16 cellular contexts compared by ENCODE assay signal in the genomic region with DNA sequence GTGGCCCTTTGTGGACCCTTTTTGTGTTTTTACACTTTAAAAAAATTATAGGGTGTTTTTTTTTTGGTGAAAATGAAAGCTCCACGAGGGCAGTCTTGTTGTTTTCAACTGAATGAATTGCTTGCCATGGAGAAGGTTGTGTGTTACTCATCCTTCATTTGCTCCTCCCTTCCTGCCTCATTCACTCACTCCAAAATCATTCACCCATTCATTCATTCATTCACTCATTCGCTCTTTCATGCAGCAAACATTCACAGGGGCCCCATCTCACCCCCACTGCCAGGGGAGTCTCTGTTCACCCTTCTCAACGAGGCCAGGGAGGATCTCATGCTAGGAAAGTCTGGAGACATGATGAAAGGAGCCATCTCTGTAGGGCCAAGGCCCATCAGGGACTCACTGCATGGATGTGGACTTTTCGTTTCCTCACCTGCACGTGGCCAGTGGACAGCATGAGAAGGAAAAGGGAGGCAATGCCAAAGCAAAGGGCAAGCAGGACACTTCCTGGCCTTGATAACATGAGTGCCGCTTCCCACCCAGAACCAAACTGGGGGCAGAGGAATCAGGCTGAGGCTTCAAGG.
DNase-seq lines count a peak whose midpoint lies in the region; ATAC-seq, FAIRE-seq and TF ChIP-seq lines count a peak whose summit lies in the region.
"Had no signal": no experiment of that assay in that cellular context is flagged by ENCODE, and none has a peak within 500 bp of the region (broad histone marks: within the 10 kb centered on the region; RNA-seq: fewer than 3 reads in every experiment).

No MANE protein-coding gene starts in this region.

- H4K20me1 ChIP-seq in H1 (replicated peaks in 1 of 2; ENCODE audit: control insufficient read depth in 1 of 2, insufficient read depth in 2 of 2, low read length in 2 of 2) (peaks cover 0 to 2% of the 10 kb centered on the region in 2 experiments), osteoblast (ENCODE audit: insufficient read depth, low read length) (no peaks in the 10 kb centered on the region)
- H4K20me1 ChIP-seq: BLaER1 had no signal

- no peak overlapping the region for H3K18ac ChIP-seq in H1 (ENCODE audit: extremely low read depth, low read length)

- H3K9me3 ChIP-seq in cardiac muscle cell (ENCODE audit: low read depth) (no peaks in the 10 kb centered on the region), heart left ventricle (no peaks in the 10 kb centered on the region), H1 (ENCODE audit: insufficient read depth in 2 of 2, low read depth in 1 of 2, low read length in 1 of 2) (no peaks in the 10 kb centered on the region), osteoblast (ENCODE audit: low read depth, low read length) (no peaks in the 10 kb centered on the region), tibial artery (no peaks in the 10 kb centered on the region)
- H3K9me3 ChIP-seq: BLaER1 had no signal

- peak overlapping the region; percentile 35; the same call in 1 of the 2 replicates for H2BK12ac ChIP-seq in H1 (ENCODE audit: low read depth, low read length)

- no peak for TF ChIP-seq RAD21 in H1 (IDR thresholded peaks at IDR 0.05 in 1 of 2, conservative IDR thresholded peaks at IDR 0.05 in 1 of 2; ENCODE audit: low read depth in 2 of 2, low read length in 2 of 2)

- H2AK5ac ChIP-seq in H1 (ENCODE audit: low read depth, low read length) = no peak overlapping the region

- no peak overlapping the region for H2BK120ac ChIP-seq in H1 (replicated peaks; ENCODE audit: low read depth, low read length)

- H3K4me3 ChIP-seq in cardiac muscle cell (no peak overlapping the region), heart left ventricle (no peak overlapping the region), H1 (ENCODE audit: extremely low read depth in 1 of 4, insufficient read depth in 2 of 4, low read depth in 3 of 4, low read length in 4 of 4) (no peak overlapping the region), osteoblast (ENCODE audit: insufficient read depth, low read length) (no peak overlapping the region), tibial artery (no peak overlapping the region)
- H3K4me3 ChIP-seq: BLaER1, GM23338 had no signal

- no peak for ATAC-seq in heart left ventricle
- no peak for ATAC-seq in GM21576 (IDR thresholded peaks at IDR 0.05; ENCODE audit: unreplicated experiment)

- H2BK15ac ChIP-seq in H1 (ENCODE audit: low read length) = 0 out of 2 replicates have a peak overlapping the region, but pooled peaks have one; percentile 24

- no peak for TF ChIP-seq EP300 in H1 (IDR thresholded peaks at IDR 0.05; ENCODE audit: borderline replicate concordance in 1 of 2, low read depth in 2 of 2, low read length in 2 of 2)

- H3K27me3 ChIP-seq in cardiac muscle cell (no peaks in the 10 kb centered on the region), heart left ventricle (peaks cover 0 to 4% (median 0%) of the 10 kb centered on the region in 9 donors), H1 (replicated peaks in 1 of 4; ENCODE audit: control insufficient read depth in 3 of 4, extremely low read depth in 1 of 4, insufficient read depth in 3 of 4, low read length in 3 of 4) (no peaks in the 10 kb centered on the region), osteoblast (ENCODE audit: insufficient read depth, low read length) (no peaks in the 10 kb centered on the region), tibial artery (no peaks in the 10 kb centered on the region)
- H3K27me3 ChIP-seq: BLaER1 had no signal

- H4K8ac ChIP-seq in H1 (ENCODE audit: extremely low read depth, insufficient read depth, low read length) = no peak overlapping the region

- H3K23ac ChIP-seq in H1 (ENCODE audit: insufficient read length) = no peak overlapping the region

- TF ChIP-seq POLR2A in heart left ventricle (IDR thresholded peaks at IDR 0.05) = no peak
- TF ChIP-seq POLR2A in H1 (IDR thresholded peaks at IDR 0.05; ENCODE audit: control extremely low read depth in 1 of 2, low read depth in 2 of 2, low read length in 2 of 2) = no peak

- DNase-seq in cardiac muscle cell (ENCODE audit: low read depth in 1 of 2, low spot score in 1 of 2) = no peak
- DNase-seq in heart left ventricle = no peak
- DNase-seq in H1 (ENCODE audit: low read depth in 1 of 2, low spot score in 2 of 2) = no peak
- peak; percentile 58 for DNase-seq in osteoblast (ENCODE audit: insufficient read length, low spot score, missing footprints)
- DNase-seq in tibial artery = no peak
- DNase-seq in HPDE6-E6E7 (ENCODE audit: extremely low spot score) = no peak
- DNase-seq: 8988T; CD4-positive, alpha-beta memory T cell; DMS153; DMS79; GDM1 had no signal

- no peaks in the 10 kb centered on the region for H3K79me1 ChIP-seq in H1 (ENCODE audit: low read depth, low read length)

- CTCF ChIA-PET in H1 (lab: Charles Lee; ENCODE audit: partially characterized antibody) = interaction anchor here (1.2 to 1.3 kb wide), 2 partner anchors 49 to 62 kb away, joined by 3 read pairs; no protein-coding TSS in a partner anchor

- H3K36me3 ChIP-seq in cardiac muscle cell = no peaks in the 10 kb centered on the region
- no peaks in the 10 kb centered on the region for H3K36me3 ChIP-seq in heart left ventricle
- H3K36me3 ChIP-seq in H1 (ENCODE audit: control insufficient read depth in 2 of 4, insufficient read depth in 4 of 4, low read length in 3 of 4) = no peaks in the 10 kb centered on the region
- no peaks in the 10 kb centered on the region for H3K36me3 ChIP-seq in osteoblast (ENCODE audit: insufficient read depth, low read length)
- no peaks in the 10 kb centered on the region for H3K36me3 ChIP-seq in tibial artery
- H3K36me3 ChIP-seq: BLaER1 had no signal

- no peak overlapping the region for H3K4ac ChIP-seq in H1 (replicated peaks; ENCODE audit: insufficient read length, low read depth, low read length)

- POLR2A ChIA-PET in H1 (lab: Charles Lee; ENCODE audit: partially characterized antibody) = interaction anchor here (0.6 kb wide), 1 partner anchor 129 kb away, joined by 4 read pairs; no protein-coding TSS in a partner anchor

- no peaks in the 10 kb centered on the region for H3K79me2 ChIP-seq in H1 (ENCODE audit: control insufficient read depth in 1 of 2, insufficient read depth in 2 of 2, low read length in 2 of 2)
- H3K79me2 ChIP-seq in osteoblast (ENCODE audit: insufficient read depth, low read length) = no peaks in the 10 kb centered on the region

- H3K27ac ChIP-seq in cardiac muscle cell = peak overlapping the region; percentile 92
- no peak overlapping the region for H3K27ac ChIP-seq in heart left ventricle
- no peak overlapping the region for H3K27ac ChIP-seq in H1 (ENCODE audit: low read depth, low read length)
- H3K27ac ChIP-seq in osteoblast (ENCODE audit: low read depth, low read length) = no peak overlapping the region
- no peak overlapping the region for H3K27ac ChIP-seq in tibial artery
- H3K27ac ChIP-seq: BLaER1 had no signal

- no peak for TF ChIP-seq CTCF in cardiac muscle cell (IDR thresholded peaks at IDR 0.05; ENCODE audit: low read depth, low read length)
- no peak for TF ChIP-seq CTCF in heart left ventricle (IDR thresholded peaks at IDR 0.05)
- TF ChIP-seq CTCF in H1 (IDR thresholded peaks at IDR 0.05; ENCODE audit: control extremely low read depth in 1 of 3, insufficient read depth in 1 of 3, low read depth in 1 of 3, low read length in 3 of 3) = no peak
- no peak for TF ChIP-seq CTCF in osteoblast (IDR thresholded peaks at IDR 0.05; ENCODE audit: extremely low read depth, low read depth, low read length)
- TF ChIP-seq CTCF in tibial artery (IDR thresholded peaks at IDR 0.05) = no peak

- no peaks in the 10 kb centered on the region for H3K23me2 ChIP-seq in H1 (ENCODE audit: low read depth, low read length)

- WGBS in heart left ventricle, 4 donors = 58 to 75% (median 66%) methylated on average over 6 of the region's 6 CpGs
- 88 to 100% methylated on average over 1 to 6 of the region's 6 CpGs for WGBS in H1 (ENCODE audit: extremely low coverage in 1 of 2, insufficient coverage in 1 of 2, insufficient read length in 1 of 2, insufficient replicate concordance in 2 of 2, low coverage in 1 of 2, low lambda C conversion rate in 2 of 2, missing lambda C conversion rate in 1 of 2), 2 experiments

- intact Hi-C loops in heart left ventricle (cut with DNase I) (loop anchor here in 1 of 10 donors (5.0 to 10.0 kb wide), 2 partner anchors 58 to 176 kb away; no protein-coding TSS in a partner anchor), tibial artery (cut with DNase I; ENCODE audit: low total_unique reads) (loop anchor here (5.0 kb wide), 1 partner anchor 63 kb away; the partner anchor contains the start of gene COL13A1)

- H2BK20ac ChIP-seq in H1 (ENCODE audit: low read length) = no peak overlapping the region

- H3K4me2 ChIP-seq in H1 (ENCODE audit: insufficient read depth in 1 of 2, low read depth in 2 of 2, low read length in 2 of 2) = no peak overlapping the region
- H3K4me2 ChIP-seq in osteoblast (ENCODE audit: insufficient read depth, low read length) = no peak overlapping the region

- H4K91ac ChIP-seq in H1 (replicated peaks; ENCODE audit: insufficient read length, low read length) = no peak overlapping the region

- no peak overlapping the region for H4K5ac ChIP-seq in H1 (ENCODE audit: insufficient read length, low read depth, low read length)

- no peak overlapping the region for H2AFZ ChIP-seq in H1 (ENCODE audit: low read length)
- H2AFZ ChIP-seq in osteoblast (ENCODE audit: low read length) = no peak overlapping the region

- H2BK5ac ChIP-seq in H1 (ENCODE audit: low read depth, low read length) = no peak overlapping the region

- no peak for FAIRE-seq in H1 (lab: Jason Lieb, UNC)
- FAIRE-seq: GM12892, GM18507 had no signal

- no peak overlapping the region for H3K14ac ChIP-seq in H1 (ENCODE audit: insufficient read length)

- no peak overlapping the region for H3K56ac ChIP-seq in H1 (replicated peaks; ENCODE audit: insufficient read length, low read depth, low read length)

- H3K4me1 ChIP-seq in cardiac muscle cell (ENCODE audit: low read depth) = peaks cover 26% of the 10 kb centered on the region
- H3K4me1 ChIP-seq in heart left ventricle = peaks cover 0 to 28% (median 2%) of the 10 kb centered on the region in 12 donors
- H3K4me1 ChIP-seq in H1 (replicated peaks in 1 of 4; ENCODE audit: control insufficient read depth in 3 of 4, insufficient read depth in 4 of 4, low read length in 3 of 4) = peaks cover 0 to 12% (median 1%) of the 10 kb centered on the region in 4 experiments; a peak in 3 of 7 replicates
- H3K4me1 ChIP-seq in osteoblast (ENCODE audit: insufficient read depth, low read length) = peaks cover 6% of the 10 kb centered on the region
- H3K4me1 ChIP-seq in tibial artery = peaks cover 0 to 54% (median 40%) of the 10 kb centered on the region in 4 donors

- no peak overlapping the region for H3K9ac ChIP-seq in H1 (replicated peaks in 1 of 4; ENCODE audit: extremely low read depth in 1 of 4, low read depth in 3 of 4, low read length in 3 of 4)
- H3K9ac ChIP-seq: BLaER1 had no signal

TF ChIP-seq in H1, 55 proteins besides CTCF, POLR2A, EP300 and RAD21 (continues in another document):
- TF ChIP-seq ASH2L (IDR thresholded peaks at IDR 0.05; ENCODE audit: low read length) = no peak
- no peak for TF ChIP-seq PHF8 (conservative IDR thresholded peaks at IDR 0.05; ENCODE audit: low read depth, low read length)
- no peak for TF ChIP-seq EZH2 (IDR thresholded peaks at IDR 0.05; ENCODE audit: low read depth, low read length, severe bottlenecking)
- no peak for TF ChIP-seq SIX5 (IDR thresholded peaks at IDR 0.05; ENCODE audit: low read depth, low read length)
- TF ChIP-seq GABPA (IDR thresholded peaks at IDR 0.05; ENCODE audit: borderline replicate concordance, insufficient read depth, low read length) = no peak
